In genomic region chr7:130982651-130983050, GRCh38 we compare ENCODE assay signal across 23 cellular contexts.
DNase-seq lines count a peak whose midpoint lies in the region; ATAC-seq and TF ChIP-seq lines count a peak whose summit lies in the region.
"Had no signal": no experiment of that assay in that cellular context is flagged by ENCODE, and none has a peak within 500 bp of the region (broad histone marks: within the 10 kb centered on the region; RNA-seq: fewer than 3 reads in every experiment).

No MANE protein-coding gene starts in this region.

- no peak overlapping the region for H3K4me2 ChIP-seq in Karpas-422 (ENCODE audit: low read depth, low read length, poor library complexity, severe bottlenecking)
- H3K4me2 ChIP-seq: KMS-11 had no signal

- DNase-seq in Karpas-422: no peak
- no peak for DNase-seq in memory B cell (ENCODE audit: low spot score in 2 of 2)
- no peak for DNase-seq in upper lobe of left lung
- DNase-seq in NCI-H1105 (lab: John Stamatoyannopoulos, UW): no peak
- DNase-seq in DMS114 treated with DMSO at 0.1 percent for 48 hours (lab: John Stamatoyannopoulos, UW; ENCODE audit: unreplicated experiment): no peak
- DNase-seq: activated CD8-positive, alpha-beta memory T cell treated with anti-CD3 and anti-CD28 coated beads, Interleukin-2, amount 10 ng/mL, durations not matched to agents 7 days and 5 days; GDM1; head of caudate nucleus; MV-4-11; NCI-H187; NCI-H524 treated with DMSO at 0.1 percent for 48 hours; nephron progenitor cell; pancreas; stimulated activated naive CD4-positive, alpha-beta T cell treated with Interleukin-2 at 50 U/mL for 16 hours; T-helper 9 cell had no signal

- TF ChIP-seq POLR2A in upper lobe of left lung (IDR thresholded peaks at IDR 0.05): no peak

- peaks cover 33% of the 10 kb centered on the region for H3K4me1 ChIP-seq in Karpas-422 (ENCODE audit: low read length)
- peaks cover 42 to 78% (median 54%) of the 10 kb centered on the region in 4 donors for H3K4me1 ChIP-seq in upper lobe of left lung

- no peaks in the 10 kb centered on the region for H4K20me1 ChIP-seq in Karpas-422 (ENCODE audit: insufficient read depth, low read depth, low read length)

- H3K9me3 Mint-ChIP-seq in memory B cell: no peaks in the 10 kb centered on the region
- H3K9me3 Mint-ChIP-seq: activated CD4-positive, alpha-beta T cell treated with anti-CD3 and anti-CD28 coated beads, Interleukin-2, amount 10 ng/mL, durations not matched to agents 7 days and 5 days; activated naive CD4-positive, alpha-beta T cell treated with anti-CD3 and anti-CD28 coated beads, Interleukin-2, amount 50 U/mL, for 24 hours; activated T-helper 1 cell treated with anti-CD3 and anti-CD28 coated beads, Interleukin-12 subunit alpha, Interleukin-12 subunit beta, Interleukin-2, Interleukin-4 antibody, amounts not matched to agents 30 ng/mL and 10 ng/mL and 1 ng/mL, durations not matched to agents 14 hours and 24 hours and 36 hours; nephron progenitor cell had no signal

- H3K27me3 Mint-ChIP-seq in memory B cell: no peaks in the 10 kb centered on the region
- H3K27me3 Mint-ChIP-seq: activated CD4-positive, alpha-beta T cell treated with anti-CD3 and anti-CD28 coated beads, Interleukin-2, amount 10 ng/mL, durations not matched to agents 7 days and 5 days; activated CD8-positive, alpha-beta memory T cell treated with anti-CD3 and anti-CD28 coated beads, Interleukin-2, amount 10 ng/mL, durations not matched to agents 7 days and 5 days; activated naive CD4-positive, alpha-beta T cell treated with anti-CD3 and anti-CD28 coated beads, Interleukin-2, amount 50 U/mL, for 24 hours had no signal

- peaks cover 97% of the 10 kb centered on the region for H3K79me2 ChIP-seq in Karpas-422 (ENCODE audit: low read length)

- no peak overlapping the region for H3K4me3 ChIP-seq in Karpas-422 (ENCODE audit: low read length)
- H3K4me3 ChIP-seq in upper lobe of left lung: no peak overlapping the region
- H3K4me3 ChIP-seq: cardiac muscle cell, pancreas, right atrium auricular region had no signal

- H3K9ac ChIP-seq in Karpas-422 (ENCODE audit: low read length): no peak overlapping the region
- H3K9ac ChIP-seq: KMS-11 had no signal

- H3K9me3 ChIP-seq in Karpas-422 (ENCODE audit: low read length) (no peaks in the 10 kb centered on the region), upper lobe of left lung (no peaks in the 10 kb centered on the region)
- H3K9me3 ChIP-seq: pancreas, right atrium auricular region had no signal

- 58 to 61% methylated on average over 3 of the region's 3 CpGs for WGBS in upper lobe of left lung, 2 donors

- TF ChIP-seq EP300 in upper lobe of left lung (IDR thresholded peaks at IDR 0.05): no peak

- H3K36me3 ChIP-seq in Karpas-422 (ENCODE audit: insufficient read depth, low read length): peaks cover 24% of the 10 kb centered on the region; the same call in 1 of the 2 replicates
- H3K36me3 ChIP-seq in upper lobe of left lung: peaks cover 0 to 44% (median 7%) of the 10 kb centered on the region in 4 donors
- H3K36me3 ChIP-seq: cardiac muscle cell, right atrium auricular region had no signal

- no peak overlapping the region for H2AFZ ChIP-seq in Karpas-422 (ENCODE audit: low read length)

- no peak overlapping the region for H3K4me3 Mint-ChIP-seq in memory B cell
- H3K4me3 Mint-ChIP-seq: activated CD4-positive, alpha-beta T cell treated with anti-CD3 and anti-CD28 coated beads, Interleukin-2, amount 10 ng/mL, durations not matched to agents 7 days and 5 days; activated CD8-positive, alpha-beta memory T cell treated with anti-CD3 and anti-CD28 coated beads, Interleukin-2, amount 10 ng/mL, durations not matched to agents 7 days and 5 days; activated naive CD4-positive, alpha-beta T cell treated with anti-CD3 and anti-CD28 coated beads, Interleukin-2, amount 50 U/mL, for 24 hours; activated T-helper 1 cell treated with anti-CD3 and anti-CD28 coated beads, Interleukin-12 subunit alpha, Interleukin-12 subunit beta, Interleukin-2, Interleukin-4 antibody, amounts not matched to agents 30 ng/mL and 10 ng/mL and 1 ng/mL, durations not matched to agents 14 hours and 24 hours and 36 hours; nephron progenitor cell had no signal

- peaks cover 17% of the 10 kb centered on the region for H3K36me3 Mint-ChIP-seq in memory B cell

- no peaks in the 10 kb centered on the region for H3K9me2 ChIP-seq in Karpas-422 (replicated peaks; ENCODE audit: insufficient read depth, low read length)

- H3K27me3 ChIP-seq in Karpas-422 (ENCODE audit: low read length): no peaks in the 10 kb centered on the region
- no peaks in the 10 kb centered on the region for H3K27me3 ChIP-seq in upper lobe of left lung
- H3K27me3 ChIP-seq: cardiac muscle cell, pancreas, right atrium auricular region had no signal

- peak; percentile 37 for ATAC-seq in memory B cell (ENCODE audit: low read depth)
- no peak for ATAC-seq in upper lobe of left lung (ENCODE audit: low FRiP score in 2 of 2)
- no peak for ATAC-seq in HG03139 (IDR thresholded peaks at IDR 0.05; ENCODE audit: unreplicated experiment)

- H3K27ac Mint-ChIP-seq in memory B cell: no peak overlapping the region
- H3K27ac Mint-ChIP-seq: activated CD4-positive, alpha-beta T cell treated with anti-CD3 and anti-CD28 coated beads, Interleukin-2, amount 10 ng/mL, durations not matched to agents 7 days and 5 days; activated CD8-positive, alpha-beta memory T cell treated with anti-CD3 and anti-CD28 coated beads, Interleukin-2, amount 10 ng/mL, durations not matched to agents 7 days and 5 days; activated naive CD4-positive, alpha-beta T cell treated with anti-CD3 and anti-CD28 coated beads, Interleukin-2, amount 50 U/mL, for 24 hours; activated T-helper 1 cell treated with anti-CD3 and anti-CD28 coated beads, Interleukin-12 subunit alpha, Interleukin-12 subunit beta, Interleukin-2, Interleukin-4 antibody, amounts not matched to agents 30 ng/mL and 10 ng/mL and 1 ng/mL, durations not matched to agents 14 hours and 24 hours and 36 hours; nephron progenitor cell had no signal

- TF ChIP-seq CTCF in VCaP (conservative IDR thresholded peaks at IDR 0.05) (no peak), upper lobe of left lung (IDR thresholded peaks at IDR 0.05) (no peak)

- H3K4me1 Mint-ChIP-seq in memory B cell: peaks cover 23% of the 10 kb centered on the region
- H3K4me1 Mint-ChIP-seq: nephron progenitor cell had no signal

- peak overlapping the region; percentile 37 for H3K27ac ChIP-seq in Karpas-422 (ENCODE audit: low read length)
- peak overlapping the region; percentile 25; the same call in 1 of the 2 replicates for H3K27ac ChIP-seq in VCaP
- H3K27ac ChIP-seq in upper lobe of left lung: peak overlapping the region in 3 of 4 donors; percentile 13 to 66 (median 36)
- H3K27ac ChIP-seq: cardiac muscle cell, KMS-11 had no signal
